Comparison of ENCODE assay signal across 29 cellular contexts in genomic region chr19:39518975-39519374, GRCh38. TPM values are rescaled to one million over a fixed set of nuclear protein-coding genes. Genes with fewer than 3 reads are reported as not detected.
DNase-seq lines count a peak whose midpoint lies in the region; ATAC-seq, FAIRE-seq and TF ChIP-seq lines count a peak whose summit lies in the region.
"Had no signal": no experiment of that assay in that cellular context is flagged by ENCODE, and none has a peak within 500 bp of the region (broad histone marks: within the 10 kb centered on the region; RNA-seq: fewer than 3 reads in every experiment).

No MANE protein-coding gene starts in this region.

- H3K14ac ChIP-seq in H1 (ENCODE audit: insufficient read length): no peak overlapping the region

- H4K91ac ChIP-seq in H1 (replicated peaks; ENCODE audit: insufficient read length, low read length): peak overlapping the region; percentile 53

- CTCF ChIA-PET in H1 (lab: Charles Lee; ENCODE audit: partially characterized antibody): interaction anchor here (0.6 to 10.7 kb wide), 12 partner anchors 9 to 272 kb away, joined by 3 to 101 read pairs (median 4); partner anchors contain the start of gene EID2B

- TF ChIP-seq RAD21 in H1 (IDR thresholded peaks at IDR 0.05 in 1 of 2, conservative IDR thresholded peaks at IDR 0.05 in 1 of 2; ENCODE audit: low read depth in 2 of 2, low read length in 2 of 2): no peak

- peak overlapping the region; percentile 29 to 35; a peak in 3 of 4 replicates for H3K4me2 ChIP-seq in H1 (ENCODE audit: insufficient read depth in 1 of 2, low read depth in 2 of 2, low read length in 2 of 2)

- H4K8ac ChIP-seq in H1 (ENCODE audit: extremely low read depth, insufficient read depth, low read length): no peak overlapping the region

- POLR2A ChIA-PET in H1 (lab: Charles Lee; ENCODE audit: partially characterized antibody): interaction anchor here (0.6 to 3.0 kb wide), 20 partner anchors 10 to 1595 kb away, joined by 3 to 18 read pairs (median 4); partner anchors contain the start of genes DLL3, EID2B, MED29 and PAF1

- peak overlapping the region; percentile 78 for H3K4ac ChIP-seq in H1 (replicated peaks; ENCODE audit: insufficient read length, low read depth, low read length)

- no peak overlapping the region for H4K5ac ChIP-seq in H1 (ENCODE audit: insufficient read length, low read depth, low read length)

- H3K36me3 ChIP-seq in HUES64 (ENCODE audit: insufficient read depth, low read length) (peaks cover 15% of the 10 kb centered on the region), H1 (ENCODE audit: control insufficient read depth in 2 of 4, insufficient read depth in 4 of 4, low read length in 3 of 4) (peaks cover 2 to 13% (median 3%) of the 10 kb centered on the region in 4 experiments; a peak in 3 of 8 replicates), mesodermal cell (ENCODE audit: control insufficient read depth, insufficient read depth, low read length) (no peaks in the 10 kb centered on the region)
- H3K36me3 ChIP-seq: heart right ventricle, prostate gland, SJCRH30, stomach, tibial nerve had no signal

- H3K9me3 ChIP-seq in HUES64 (ENCODE audit: insufficient read depth, low read depth, low read length) (no peaks in the 10 kb centered on the region), H1 (ENCODE audit: insufficient read depth in 2 of 2, low read depth in 1 of 2, low read length in 1 of 2) (no peaks in the 10 kb centered on the region), mesodermal cell (ENCODE audit: control insufficient read depth, low read length) (no peaks in the 10 kb centered on the region)
- H3K9me3 ChIP-seq: heart right ventricle, prostate gland, SJCRH30, stomach, tibial nerve had no signal

- FAIRE-seq in H1 (lab: Jason Lieb, UNC) (no peak), RCC 7860 (lab: Jason Lieb, UNC) (no peak)

- no peak overlapping the region for H2BK120ac ChIP-seq in H1 (replicated peaks; ENCODE audit: low read depth, low read length)

- no peak overlapping the region for H2BK20ac ChIP-seq in H1 (ENCODE audit: low read length)

- H2BK5ac ChIP-seq in H1 (ENCODE audit: low read depth, low read length): no peak overlapping the region

- H2BK15ac ChIP-seq in H1 (ENCODE audit: low read length): no peak overlapping the region

- WGBS in HUES64: 46% methylated on average over 9 of the region's 9 CpGs
- WGBS in H1 (ENCODE audit: extremely low coverage in 1 of 2, insufficient coverage in 1 of 2, insufficient read length in 1 of 2, insufficient replicate concordance in 2 of 2, low coverage in 1 of 2, low lambda C conversion rate in 2 of 2, missing lambda C conversion rate in 1 of 2), 2 experiments: 89% methylated on average over 8 of the region's 9 CpGs; no CpG with 5 or more reads in 1 of the 2 experiments
- WGBS in mesodermal cell (ENCODE audit: insufficient coverage in 2 of 2), 2 experiments: 39 to 47% methylated on average over 6 to 8 of the region's 9 CpGs

- H3K56ac ChIP-seq in H1 (replicated peaks; ENCODE audit: insufficient read length, low read depth, low read length): no peak overlapping the region

- H2AFZ ChIP-seq in H1 (ENCODE audit: low read length): no peak overlapping the region

- peaks cover 0 to 7% of the 10 kb centered on the region in 2 experiments; a peak in 3 of 4 replicates for H3K79me2 ChIP-seq in H1 (ENCODE audit: control insufficient read depth in 1 of 2, insufficient read depth in 2 of 2, low read length in 2 of 2)

- H3K18ac ChIP-seq in H1 (ENCODE audit: extremely low read depth, low read length): no peak overlapping the region

- peaks cover 3% of the 10 kb centered on the region for H3K4me1 ChIP-seq in HUES64 (ENCODE audit: insufficient read depth, low read length)
- H3K4me1 ChIP-seq in H1 (replicated peaks in 1 of 4; ENCODE audit: control insufficient read depth in 3 of 4, insufficient read depth in 4 of 4, low read length in 3 of 4): peaks cover 0 to 11% (median 5%) of the 10 kb centered on the region in 4 experiments; a peak in 6 of 7 replicates
- H3K4me1 ChIP-seq in mesodermal cell (ENCODE audit: control insufficient read depth, insufficient read depth, low read length, poor library complexity, severe bottlenecking): peaks cover 5% of the 10 kb centered on the region

- ATAC-seq in GM21576 (IDR thresholded peaks at IDR 0.05; ENCODE audit: unreplicated experiment): no peak
- ATAC-seq: activated CD8-positive, alpha-beta T cell treated with anti-CD3 and anti-CD28 coated beads, Interleukin-2, amount 10 ng/mL, durations not matched to agents 7 days and 5 days; heart right ventricle; left ventricle myocardium superior had no signal

- peak overlapping the region; percentile 42 for H3K4me3 ChIP-seq in HUES64 (ENCODE audit: low read length)
- H3K4me3 ChIP-seq in H1 (ENCODE audit: extremely low read depth in 1 of 4, insufficient read depth in 2 of 4, low read depth in 3 of 4, low read length in 4 of 4): peak overlapping the region in 1 of 4 experiments; percentile 26; a peak in 1 of 8 replicates
- H3K4me3 ChIP-seq in mesodermal cell (ENCODE audit: extremely low read depth, insufficient read depth, low read length, poor library complexity, severe bottlenecking): no peak overlapping the region
- H3K4me3 ChIP-seq: heart right ventricle, prostate gland, stomach, tibial nerve had no signal

- H2BK12ac ChIP-seq in H1 (ENCODE audit: low read depth, low read length): no peak overlapping the region

- H3K9ac ChIP-seq in HUES64 (ENCODE audit: low read depth, low read length) (peak overlapping the region; percentile 25; the same call in 1 of the 2 replicates), H1 (replicated peaks in 1 of 4; ENCODE audit: extremely low read depth in 1 of 4, low read depth in 3 of 4, low read length in 3 of 4) (no peak overlapping the region)

- H3K23ac ChIP-seq in H1 (ENCODE audit: insufficient read length): no peak overlapping the region

- H3K27me3 ChIP-seq in HUES64 (ENCODE audit: insufficient read depth, low read length) (peaks cover 22% of the 10 kb centered on the region), H1 (replicated peaks in 1 of 4; ENCODE audit: control insufficient read depth in 3 of 4, extremely low read depth in 1 of 4, insufficient read depth in 3 of 4, low read length in 3 of 4) (peaks cover 0 to 2% (median 0%) of the 10 kb centered on the region in 4 experiments; a peak in 2 of 7 replicates)

- TF ChIP-seq POLR2A in H1 (IDR thresholded peaks at IDR 0.05; ENCODE audit: control extremely low read depth in 1 of 2, low read depth in 2 of 2, low read length in 2 of 2): no peak

- peaks cover 10% of the 10 kb centered on the region; the same call in 1 of the 2 replicates for H3K23me2 ChIP-seq in H1 (ENCODE audit: low read depth, low read length)

- peak overlapping the region; percentile 51; the same call in 1 of the 2 replicates for H3K27ac ChIP-seq in HUES64 (ENCODE audit: low read depth, low read length)
- 0 out of 2 replicates have a peak overlapping the region, but pooled peaks have one; percentile 18 for H3K27ac ChIP-seq in H1 (ENCODE audit: low read depth, low read length)
- H3K27ac ChIP-seq in mesodermal cell (ENCODE audit: low read depth, low read length, severe bottlenecking): peak overlapping the region; percentile 2
- H3K27ac ChIP-seq: heart right ventricle, prostate gland, SJCRH30, stomach, tibial nerve had no signal

- no peak overlapping the region for H2AK5ac ChIP-seq in H1 (ENCODE audit: low read depth, low read length)

- peak; percentile 72 for DNase-seq in ELF-1 (ENCODE audit: low read depth, low spot score)
- no peak for DNase-seq in H1 (ENCODE audit: low read depth in 1 of 2, low spot score in 2 of 2)
- DNase-seq in activated CD4-positive, CD25-positive, alpha-beta regulatory T cell (lab: John Stamatoyannopoulos, UW): no peak
- no peak for DNase-seq in RCC 7860 (ENCODE audit: low spot score)
- no peak for DNase-seq in activated CD8-positive, alpha-beta memory T cell treated with anti-CD3 and anti-CD28 coated beads, Interleukin-2, amount 50 U/mL, for 48 hours
- DNase-seq: activated CD4-positive, alpha-beta T cell treated with anti-CD3 and anti-CD28 coated beads for 1 hour; activated CD8-positive, alpha-beta T cell treated with anti-CD3 and anti-CD28 coated beads, Interleukin-2, amount 10 ng/mL, durations not matched to agents 7 days and 5 days; activated gamma-delta T cell; C1 segment of cervical spinal cord; effector CD8-positive, alpha-beta T cell; erythroblast; foreskin fibroblast; heart right ventricle; left ventricle myocardium superior; NCI-H1092 treated with DMSO at 0.1 percent for 48 hours; NCI-H1930; NK-92 treated with Interleukin-12 subunit alpha and Interleukin-12 subunit beta, amount 100 ng/mL, for 24 hours; SJCRH30; stomach had no signal

- peaks cover 10% of the 10 kb centered on the region for H3K79me1 ChIP-seq in H1 (ENCODE audit: low read depth, low read length)

- no peak for TF ChIP-seq EP300 in H1 (IDR thresholded peaks at IDR 0.05; ENCODE audit: borderline replicate concordance in 1 of 2, low read depth in 2 of 2, low read length in 2 of 2)

- peaks cover 2 to 4% of the 10 kb centered on the region in 2 experiments for H4K20me1 ChIP-seq in H1 (replicated peaks in 1 of 2; ENCODE audit: control insufficient read depth in 1 of 2, insufficient read depth in 2 of 2, low read length in 2 of 2)

- no peak for TF ChIP-seq CTCF in H1 (IDR thresholded peaks at IDR 0.05; ENCODE audit: control extremely low read depth in 1 of 3, insufficient read depth in 1 of 3, low read depth in 1 of 3, low read length in 3 of 3)

RNA-seq across cellular contexts. Expression of gene SELENOV, which starts 4.0 kb away (rescaled TPM):
- polyA plus RNA-seq in HUES64 (2013, experiment 1 of 2): 3.0 TPM
- polyA plus RNA-seq in HUES64 (2013, experiment 2 of 2): 5.6 TPM
- total RNA-seq in H1 (2021; fragmentation: NEBNext Ultra II Directional; extraction: Animal tissue kit (Norgen Biotek cat#: 25700)): 8.4 and 11.0 TPM in 2 replicates
- 10.7 and 21.8 TPM in 2 replicates for polyA plus RNA-seq in H1 (2011; rRNA removed)
- 11.5 TPM for polyA plus RNA-seq in H1 (2011; cell fraction: cytosol; rRNA removed)
- polyA plus RNA-seq in H1 (2011; cell fraction: nucleus; rRNA removed): 27.1 TPM
- 9.8 to 12.5 TPM (median 11.4 TPM) in 4 replicates for polyA plus RNA-seq in H1 (2012, experiment 1 of 2)
- 9.3 TPM for polyA plus RNA-seq in H1 (2012, experiment 2 of 2)
- 23.6 TPM for polyA plus RNA-seq in H1 (2013, experiment 1 of 2)
- 19.1 TPM for polyA plus RNA-seq in H1 (2013, experiment 2 of 2)
- 1.2 and 2.0 TPM in 2 replicates for polyA minus RNA-seq in H1 (2011; rRNA and poly(A)+ RNA removed)
- polyA minus RNA-seq in H1 (2011; cell fraction: cytosol; rRNA and poly(A)+ RNA removed): 4.4 TPM
- polyA minus RNA-seq in H1 (2011; cell fraction: nucleus; rRNA and poly(A)+ RNA removed): 16.2 TPM
- polyA plus RNA-seq in mesodermal cell (2013, experiment 1 of 2): 1.6 TPM
- 1.1 TPM for polyA plus RNA-seq in mesodermal cell (2013, experiment 2 of 2)
- total RNA-seq: activated CD8-positive, alpha-beta T cell treated with anti-CD3 and anti-CD28 coated beads, Interleukin-2, amount 10 ng/mL, durations not matched to agents 7 days and 5 days; heart right ventricle; left ventricle myocardium superior; mononuclear cell; NCI-H460; neural crest cell; prostate gland; stomach; tibial nerve had no signal
- polyA plus RNA-seq: adipose tissue, AG04450, heart right ventricle, stomach had no signal

RNA-seq across cellular contexts. Expression of gene EID2B, which starts 13.7 kb away (rescaled TPM):
- polyA plus RNA-seq in HUES64 (2013, experiment 1 of 2): 1.4 TPM
- polyA plus RNA-seq in HUES64 (2013, experiment 2 of 2): 2.3 TPM
- total RNA-seq in H1 (2021; fragmentation: NEBNext Ultra II Directional; extraction: Animal tissue kit (Norgen Biotek cat#: 25700)): 2.4 and 3.4 TPM in 2 replicates
- polyA plus RNA-seq in H1 (2011; rRNA removed): 2.1 and 11.3 TPM in 2 replicates
- 3.4 TPM for polyA plus RNA-seq in H1 (2011; cell fraction: cytosol; rRNA removed)
- 2.6 TPM for polyA plus RNA-seq in H1 (2011; cell fraction: nucleus; rRNA removed)
- polyA plus RNA-seq in H1 (2012, experiment 1 of 2): 1.5 to 2.6 TPM (median 1.8 TPM) in 4 replicates
- polyA plus RNA-seq in H1 (2012, experiment 2 of 2): 1.3 TPM
- polyA plus RNA-seq in H1 (2013, experiment 1 of 2): 3.8 TPM
- 3.0 TPM for polyA plus RNA-seq in H1 (2013, experiment 2 of 2)
- polyA minus RNA-seq in H1 (2011; rRNA and poly(A)+ RNA removed): 0.93 and 2.3 TPM in 2 replicates
- 0.95 TPM for polyA minus RNA-seq in H1 (2011; cell fraction: cytosol; rRNA and poly(A)+ RNA removed)
- polyA minus RNA-seq in H1 (2011; cell fraction: nucleus; rRNA and poly(A)+ RNA removed): 1.5 TPM
- polyA plus RNA-seq in mesodermal cell (2013, experiment 1 of 2): 2.3 TPM
- polyA plus RNA-seq in mesodermal cell (2013, experiment 2 of 2): 2.8 TPM

RNA-seq across cellular contexts. Expression of gene DLL3, which starts 20.2 kb away (rescaled TPM):
- polyA plus RNA-seq in HUES64 (2013, experiment 1 of 2): 6.2 TPM
- polyA plus RNA-seq in HUES64 (2013, experiment 2 of 2): 9.3 TPM
- total RNA-seq in H1 (2021; fragmentation: NEBNext Ultra II Directional; extraction: Animal tissue kit (Norgen Biotek cat#: 25700)): 11.3 and 12.2 TPM in 2 replicates
- 13.8 and 16.6 TPM in 2 replicates for polyA plus RNA-seq in H1 (2011; rRNA removed)
- polyA plus RNA-seq in H1 (2011; cell fraction: cytosol; rRNA removed): 10.9 TPM
- polyA plus RNA-seq in H1 (2011; cell fraction: nucleus; rRNA removed): 13.1 TPM
- polyA plus RNA-seq in H1 (2012, experiment 1 of 2): 4.0 to 10.2 TPM (median 8.6 TPM) in 4 replicates
- 6.7 TPM for polyA plus RNA-seq in H1 (2012, experiment 2 of 2)
- polyA plus RNA-seq in H1 (2013, experiment 1 of 2): 63.8 TPM
- polyA plus RNA-seq in H1 (2013, experiment 2 of 2): 53.9 TPM
- 1.2 and 1.6 TPM in 2 replicates for polyA minus RNA-seq in H1 (2011; rRNA and poly(A)+ RNA removed)
- 4.3 TPM for polyA minus RNA-seq in H1 (2011; cell fraction: cytosol; rRNA and poly(A)+ RNA removed)
- polyA minus RNA-seq in H1 (2011; cell fraction: nucleus; rRNA and poly(A)+ RNA removed): 3.9 TPM
- 4.2 TPM for polyA plus RNA-seq in mesodermal cell (2013, experiment 1 of 2)
- polyA plus RNA-seq in mesodermal cell (2013, experiment 2 of 2): 3.2 TPM
- total RNA-seq: heart right ventricle, left ventricle myocardium superior, mononuclear cell, stomach, tibial nerve had no signal
- polyA plus RNA-seq: adipose tissue, heart right ventricle had no signal

RNA-seq across cellular contexts. Expression of gene EID2, which starts 21.0 kb away (rescaled TPM):
- polyA plus RNA-seq in HUES64 (2013, experiment 1 of 2): 21.6 TPM
- 23.4 TPM for polyA plus RNA-seq in HUES64 (2013, experiment 2 of 2)
- total RNA-seq in H1 (2021; fragmentation: NEBNext Ultra II Directional; extraction: Animal tissue kit (Norgen Biotek cat#: 25700)): 29.6 and 29.9 TPM in 2 replicates
- 7.6 and 7.8 TPM in 2 replicates for polyA plus RNA-seq in H1 (2011; rRNA removed)
- polyA plus RNA-seq in H1 (2011; cell fraction: cytosol; rRNA removed): 15.5 TPM
- polyA plus RNA-seq in H1 (2011; cell fraction: nucleus; rRNA removed): 8.9 TPM
- polyA plus RNA-seq in H1 (2012, experiment 1 of 2): 19.2 to 23.4 TPM (median 19.8 TPM) in 4 replicates
- 7.5 TPM for polyA plus RNA-seq in H1 (2012, experiment 2 of 2)
- polyA plus RNA-seq in H1 (2013, experiment 1 of 2): 24.5 TPM
- polyA plus RNA-seq in H1 (2013, experiment 2 of 2): 23.5 TPM
- 3.8 and 4.0 TPM in 2 replicates for polyA minus RNA-seq in H1 (2011; rRNA and poly(A)+ RNA removed)
- polyA minus RNA-seq in H1 (2011; cell fraction: cytosol; rRNA and poly(A)+ RNA removed): 9.8 TPM
- 7.2 TPM for polyA minus RNA-seq in H1 (2011; cell fraction: nucleus; rRNA and poly(A)+ RNA removed)
- 22.4 TPM for polyA plus RNA-seq in mesodermal cell (2013, experiment 1 of 2)
- polyA plus RNA-seq in mesodermal cell (2013, experiment 2 of 2): 21.3 TPM

RNA-seq across cellular contexts. Expression of gene TIMM50, which starts 38.3 kb away (rescaled TPM):
- 99.3 TPM for polyA plus RNA-seq in HUES64 (2013, experiment 1 of 2)
- polyA plus RNA-seq in HUES64 (2013, experiment 2 of 2): 96.2 TPM
- 153 and 155 TPM in 2 replicates for total RNA-seq in H1 (2021; fragmentation: NEBNext Ultra II Directional; extraction: Animal tissue kit (Norgen Biotek cat#: 25700))
- 187 and 217 TPM in 2 replicates for polyA plus RNA-seq in H1 (2011; rRNA removed)
- polyA plus RNA-seq in H1 (2011; cell fraction: cytosol; rRNA removed): 162 TPM
- 233 TPM for polyA plus RNA-seq in H1 (2011; cell fraction: nucleus; rRNA removed)
- 147 to 197 TPM (median 169 TPM) in 4 replicates for polyA plus RNA-seq in H1 (2012, experiment 1 of 2)
- polyA plus RNA-seq in H1 (2012, experiment 2 of 2): 251 TPM
- 125 TPM for polyA plus RNA-seq in H1 (2013, experiment 1 of 2)
- 123 TPM for polyA plus RNA-seq in H1 (2013, experiment 2 of 2)
- polyA minus RNA-seq in H1 (2011; rRNA and poly(A)+ RNA removed): 121 and 126 TPM in 2 replicates
- polyA minus RNA-seq in H1 (2011; cell fraction: cytosol; rRNA and poly(A)+ RNA removed): 92.0 TPM
- polyA minus RNA-seq in H1 (2011; cell fraction: nucleus; rRNA and poly(A)+ RNA removed): 71.7 TPM
- 72.9 TPM for polyA plus RNA-seq in mesodermal cell (2013, experiment 1 of 2)
- 65.8 TPM for polyA plus RNA-seq in mesodermal cell (2013, experiment 2 of 2)
